Comparison of ENCODE assay signal across 19 cellular contexts in the genomic region with DNA sequence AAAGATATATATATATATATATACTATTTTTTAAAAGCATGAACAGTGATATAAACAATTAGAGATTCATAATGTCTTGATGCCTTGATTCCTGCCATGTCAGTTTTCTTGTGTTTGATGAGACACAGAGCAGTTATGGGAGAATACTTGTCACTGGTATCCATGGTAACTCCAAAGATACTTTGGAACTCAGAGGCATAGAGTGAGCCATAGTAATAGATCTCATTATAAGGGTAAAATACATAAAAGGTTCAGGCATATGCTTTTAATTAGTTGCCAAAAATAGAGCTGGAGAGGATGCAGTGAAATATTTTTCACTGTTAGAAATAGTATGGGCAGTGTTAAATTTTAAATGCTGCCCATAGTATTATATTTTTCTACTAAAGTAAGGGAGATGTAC.
DNase-seq lines count a peak whose midpoint lies in the region; ATAC-seq and TF ChIP-seq lines count a peak whose summit lies in the region.
"Had no signal": no experiment of that assay in that cellular context is flagged by ENCODE, and none has a peak within 500 bp of the region (broad histone marks: within the 10 kb centered on the region; RNA-seq: fewer than 3 reads in every experiment).

No MANE protein-coding gene starts in this region.

- no peak for TF ChIP-seq POLR2A in suprapubic skin (IDR thresholded peaks at IDR 0.05)
- TF ChIP-seq POLR2A in spleen (IDR thresholded peaks at IDR 0.05), result no peak

- H3K36me3 ChIP-seq in suprapubic skin (no peaks in the 10 kb centered on the region), spleen (no peaks in the 10 kb centered on the region)
- H3K36me3 ChIP-seq: BLaER1 had no signal

- no peak for TF ChIP-seq CTCF in AG04449 (IDR thresholded peaks at IDR 0.05; ENCODE audit: insufficient read depth, low read length, missing control alignments)
- TF ChIP-seq CTCF in fibroblast of mammary gland (conservative IDR thresholded peaks at IDR 0.05; ENCODE audit: control insufficient read depth, insufficient read depth, low read depth, low read length), result no peak
- TF ChIP-seq CTCF in suprapubic skin (IDR thresholded peaks at IDR 0.05), result no peak
- TF ChIP-seq CTCF in spleen (IDR thresholded peaks at IDR 0.05 in 8 of 11, conservative IDR thresholded peaks at IDR 0.05 in 3 of 11), result no peak

- H3K4me3 ChIP-seq in AG04449 (ENCODE audit: low read depth, low read length) (no peak overlapping the region), fibroblast of mammary gland (ENCODE audit: control insufficient read depth, low read depth, low read length) (no peak overlapping the region), suprapubic skin (no peak overlapping the region), spleen (no peak overlapping the region)
- H3K4me3 ChIP-seq: BLaER1, testis had no signal

- H3K4me1 ChIP-seq in suprapubic skin (no peaks in the 10 kb centered on the region), spleen (no peaks in the 10 kb centered on the region)
- H3K4me1 ChIP-seq: BLaER1, foreskin keratinocyte, testis had no signal

- H3K9me3 ChIP-seq in suprapubic skin (no peaks in the 10 kb centered on the region), spleen (no peaks in the 10 kb centered on the region)
- H3K9me3 ChIP-seq: testis had no signal

- TF ChIP-seq EP300 in suprapubic skin (IDR thresholded peaks at IDR 0.05), result no peak

- ATAC-seq in GM21381 (IDR thresholded peaks at IDR 0.05; ENCODE audit: unreplicated experiment), result no peak
- no peak for ATAC-seq in HG02588 (IDR thresholded peaks at IDR 0.05; ENCODE audit: unreplicated experiment)
- ATAC-seq: foreskin keratinocyte, left lobe of liver, PC-3 had no signal

- POLR2A ChIA-PET in AG04449 (lab: Yijun Ruan, JAX), result no interaction called here

- no peaks in the 10 kb centered on the region for H3K27me3 ChIP-seq in suprapubic skin
- no peaks in the 10 kb centered on the region for H3K27me3 ChIP-seq in spleen (replicated peaks in 1 of 7)
- H3K27me3 ChIP-seq: BLaER1, foreskin keratinocyte, testis had no signal

- H3K27ac ChIP-seq in suprapubic skin (no peak overlapping the region), spleen (no peak overlapping the region)
- H3K27ac ChIP-seq: BLaER1, foreskin keratinocyte, testis had no signal

- CTCF ChIA-PET in AG04449 (lab: Yijun Ruan, JAX), result no interaction called here

- DNase-seq in AG04449 (ENCODE audit: low read depth, low spot score), result peak; percentile 9
- DNase-seq in GM04503 (ENCODE audit: low read depth), result peak; percentile 42
- peak; percentile 11 for DNase-seq in RKO (ENCODE audit: low spot score)
- DNase-seq in fibroblast of mammary gland (ENCODE audit: low read depth), result peak; percentile 15
- DNase-seq in suprapubic skin (ENCODE audit: low spot score in 2 of 2), result no peak
- no peak for DNase-seq in spleen
- DNase-seq: activated CD4-positive, alpha-beta T cell treated with anti-CD3 and anti-CD28 coated beads, Interleukin-2, amount 10 ng/mL, durations not matched to agents 7 days and 5 days; effector CD8-positive, alpha-beta T cell; Karpas-422; NCI-H187 treated with DMSO at 0.1 percent for 48 hours; PC-3; stimulated activated CD4-positive, alpha-beta T cell treated with anti-CD3 and anti-CD28 coated beads, Interleukin-4, amount 100 ng/mL, for 1 hour; stimulated activated CD8-positive, alpha-beta memory T cell treated with anti-CD3 and anti-CD28 coated beads, Interleukin-4, amount 100 ng/mL, for 48 hours; testis had no signal

- intact Hi-C loops in spleen (cut with DNase I; ENCODE audit: low total_unique reads), result no loop called here

Comparison
In these comparisons a context has a peak if more than half of its experiments do, and no peak if none do; other contexts are left out.
1. DNase-seq: peak in AG04449 (single experiment), GM04503 (single experiment), RKO (single experiment) and fibroblast of mammary gland (single experiment); none in suprapubic skin (0 of 2) and spleen (single experiment).